In the genomic region with DNA sequence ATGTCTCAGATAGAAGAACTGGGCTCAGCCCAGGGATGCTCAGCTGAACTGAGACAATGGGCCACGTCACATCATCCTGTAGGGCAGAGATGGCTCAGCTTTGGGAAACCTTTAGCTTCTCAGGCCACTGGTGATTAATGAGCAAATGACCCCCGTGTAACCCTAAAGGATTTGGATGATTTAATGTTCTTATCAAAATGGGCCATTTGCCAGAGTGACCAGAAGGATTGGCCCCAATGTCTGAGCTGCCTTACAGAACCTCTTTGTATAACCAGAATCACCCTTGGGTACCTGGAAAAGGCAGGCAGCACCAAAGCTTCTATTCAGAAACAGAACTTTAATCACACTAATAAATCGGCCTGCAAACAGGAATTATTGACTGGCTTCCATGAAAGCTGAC, we compare ENCODE assay signal across 23 cellular contexts.
DNase-seq lines count a peak whose midpoint lies in the region; ATAC-seq, FAIRE-seq and TF ChIP-seq lines count a peak whose summit lies in the region.
"Had no signal": no experiment of that assay in that cellular context is flagged by ENCODE, and none has a peak within 500 bp of the region (broad histone marks: within the 10 kb centered on the region; RNA-seq: fewer than 3 reads in every experiment).

No MANE protein-coding gene starts in this region.

- BruUV-seq in K562 (replicated peaks; lab: Mats Ljungman, UMichigan): no TSS peak

- H3K79me2 ChIP-seq in K562 (ENCODE audit: control insufficient read depth, insufficient read depth, low read length) (no peaks in the 10 kb centered on the region), neural progenitor cell (ENCODE audit: low read depth) (no peaks in the 10 kb centered on the region)

- H2AFZ ChIP-seq in K562 (ENCODE audit: low read depth, low read length) (no peak overlapping the region), neural progenitor cell (replicated peaks) (no peak overlapping the region)

- CTCF ChIA-PET in K562 (lab: Yijun Ruan, JAX; ENCODE audit: low intra/inter-chr PET ratio): no interaction called here

- H3K9me3 Mint-ChIP-seq in neural progenitor cell: no peaks in the 10 kb centered on the region
- H3K9me3 Mint-ChIP-seq: CD14-positive monocyte, T-cell had no signal

- no peaks in the 10 kb centered on the region for H3K9me1 ChIP-seq in K562 (ENCODE audit: control insufficient read depth, insufficient read depth, low read length)

- FAIRE-seq in K562 (lab: Jason Lieb, UNC): no peak
- FAIRE-seq: GM12891, H1, HepG2 had no signal

- no peaks in the 10 kb centered on the region for H3F3A ChIP-seq in neural progenitor cell (ENCODE audit: low read depth)

- no peaks in the 10 kb centered on the region for H3K36me3 Mint-ChIP-seq in neural progenitor cell
- H3K36me3 Mint-ChIP-seq: CD14-positive monocyte, T-cell had no signal

- H4K20me1 ChIP-seq in K562 (replicated peaks; ENCODE audit: control insufficient read depth, insufficient read depth, low read length): no peaks in the 10 kb centered on the region; the same call in 1 of the 2 replicates
- H4K20me1 ChIP-seq in neural progenitor cell (ENCODE audit: low read depth): no peaks in the 10 kb centered on the region

- 0% methylated on average over 3 of the region's 3 CpGs for WGBS in K562 (ENCODE audit: insufficient coverage, low coverage, missing lambda C conversion rate)

- no peak overlapping the region for H3K4me3 Mint-ChIP-seq in neural progenitor cell
- H3K4me3 Mint-ChIP-seq: CD14-positive monocyte, T-cell had no signal

- peak; percentile 34 for DNase-seq in HT-29 (ENCODE audit: low spot score)
- peak; percentile 63 for DNase-seq in NCI-H146 treated with DMSO at 0.1 percent for 48 hours (lab: John Stamatoyannopoulos, UW; ENCODE audit: unreplicated experiment)
- no peak for DNase-seq in K562 (ENCODE audit: extremely low read depth in 1 of 4, low spot score in 3 of 4)
- no peak for DNase-seq in neural progenitor cell (ENCODE audit: low spot score)
- no peak for DNase-seq in stimulated activated CD4-positive, alpha-beta T cell treated with anti-CD3 and anti-CD28 coated beads, Interleukin-12 subunit alpha, Interleukin-12 subunit beta, amount 100 ng/mL, for 4 hours
- no peak for DNase-seq in CD1c-positive myeloid dendritic cell (ENCODE audit: extremely low spot score)
- no peak for DNase-seq in HPDE6-E6E7 (ENCODE audit: extremely low spot score)
- DNase-seq: Calu3, GF-D8, HCEC 1CT, Kasumi-1, MV-4-11, NCI-H1105, NCI-H1436 treated with DMSO at 0.1 percent for 48 hours, NCI-H446, NCI-H524 treated with DMSO at 0.1 percent for 48 hours, T-cell had no signal

- ATAC-seq in K562: no peak
- ATAC-seq: HepG2, Panc1, T-cell had no signal

- no peaks in the 10 kb centered on the region for H3K4me1 ChIP-seq in K562 (replicated peaks in 1 of 2; ENCODE audit: control insufficient read depth in 2 of 2, insufficient read depth in 2 of 2, low read length in 2 of 2)
- peaks cover 16% of the 10 kb centered on the region for H3K4me1 ChIP-seq in neural progenitor cell

- no peak for TF ChIP-seq EP300 in K562 (IDR thresholded peaks at IDR 0.05; ENCODE audit: low read length)

- H3K27me3 Mint-ChIP-seq in neural progenitor cell (ENCODE audit: insufficient read depth, low read depth): peaks cover 13% of the 10 kb centered on the region
- H3K27me3 Mint-ChIP-seq: T-cell had no signal

- POLR2A ChIA-PET in K562 (lab: Yijun Ruan, JAX): interaction anchor here (1.0 to 1.4 kb wide), 3 partner anchors 17 to 45 kb away, joined by 3 read pairs; no protein-coding TSS in a partner anchor

- H3K4me1 Mint-ChIP-seq in neural progenitor cell: peaks cover 42% of the 10 kb centered on the region
- H3K4me1 Mint-ChIP-seq: T-cell had no signal

- H3K9ac ChIP-seq in K562 (ENCODE audit: insufficient read depth in 1 of 2, low read depth in 2 of 2, low read length in 2 of 2) (no peak overlapping the region), neural progenitor cell (no peak overlapping the region)

- peak overlapping the region; percentile 52 for H3K27ac Mint-ChIP-seq in neural progenitor cell
- H3K27ac Mint-ChIP-seq: CD14-positive monocyte, T-cell had no signal

- TF ChIP-seq CTCF in K562 (IDR thresholded peaks at IDR 0.05 in 2 of 3, conservative IDR thresholded peaks at IDR 0.05 in 1 of 3; ENCODE audit: insufficient read depth in 2 of 3, low read depth in 1 of 3, low read length in 3 of 3) (no peak), neural progenitor cell (IDR thresholded peaks at IDR 0.05) (no peak)

- intact Hi-C loops in K562 (cut with micrococcal nuclease): no loop called here

- H3K4me2 ChIP-seq in K562 (ENCODE audit: insufficient read depth, low read length) (no peak overlapping the region), neural progenitor cell (no peak overlapping the region)

- H3K9me3 ChIP-seq in K562 (replicated peaks; ENCODE audit: control insufficient read depth, insufficient read depth, low read depth, low read length) (no peaks in the 10 kb centered on the region), neural progenitor cell (ENCODE audit: low read depth) (no peaks in the 10 kb centered on the region)

- TF ChIP-seq POLR2A in K562 (conservative IDR thresholded peaks at IDR 0.05): no peak

- no peak overlapping the region for H3K4me3 ChIP-seq in K562
- no peak overlapping the region for H3K4me3 ChIP-seq in neural progenitor cell

- TF ChIP-seq RAD21 in K562 (CRISPR knock-in tag; conservative IDR thresholded peaks at IDR 0.05 in 1 of 2, IDR thresholded peaks at IDR 0.05 in 1 of 2): no peak

- in situ Hi-C loops in K562 (cut with MboI): no loop called here

- H3K27ac ChIP-seq in K562 (ENCODE audit: extremely low read depth, low read depth, low read length): no peak overlapping the region
- H3K27ac ChIP-seq in neural progenitor cell: no peak overlapping the region
- H3K27ac ChIP-seq: HL-60 had no signal

- H3K27me3 ChIP-seq in K562 (ENCODE audit: control insufficient read depth in 2 of 2, insufficient read depth in 2 of 2, low read length in 2 of 2) (peaks cover 33 to 39% of the 10 kb centered on the region in 2 experiments), neural progenitor cell (no peaks in the 10 kb centered on the region)

- H3K36me3 ChIP-seq in K562 (ENCODE audit: control insufficient read depth, insufficient read depth, low read length) (no peaks in the 10 kb centered on the region), neural progenitor cell (no peaks in the 10 kb centered on the region)

TF ChIP-seq in K562, 482 proteins besides CTCF, POLR2A, EP300 and RAD21:
- TF ChIP-seq NFIC (IDR thresholded peaks at IDR 0.05): peak; percentile 43
- TF ChIP-seq RB1 (IDR thresholded peaks at IDR 0.05; ENCODE audit: low read depth): no peak

Comparison
In these comparisons a context has a peak if more than half of its experiments do, and no peak if none do; other contexts are left out.
1. DNase-seq: peak in HT-29 (single experiment) and NCI-H146 treated with DMSO at 0.1 percent for 48 hours (single experiment); none in K562 (0 of 4), neural progenitor cell (single experiment), stimulated activated CD4-positive, alpha-beta T cell treated with anti-CD3 and anti-CD28 coated beads, Interleukin-12 subunit alpha, Interleukin-12 subunit beta, amount 100 ng/mL, for 4 hours (single experiment), CD1c-positive myeloid dendritic cell (single experiment) and HPDE6-E6E7 (single experiment).